11 cellular contexts compared by ENCODE assay signal in the genomic region with DNA sequence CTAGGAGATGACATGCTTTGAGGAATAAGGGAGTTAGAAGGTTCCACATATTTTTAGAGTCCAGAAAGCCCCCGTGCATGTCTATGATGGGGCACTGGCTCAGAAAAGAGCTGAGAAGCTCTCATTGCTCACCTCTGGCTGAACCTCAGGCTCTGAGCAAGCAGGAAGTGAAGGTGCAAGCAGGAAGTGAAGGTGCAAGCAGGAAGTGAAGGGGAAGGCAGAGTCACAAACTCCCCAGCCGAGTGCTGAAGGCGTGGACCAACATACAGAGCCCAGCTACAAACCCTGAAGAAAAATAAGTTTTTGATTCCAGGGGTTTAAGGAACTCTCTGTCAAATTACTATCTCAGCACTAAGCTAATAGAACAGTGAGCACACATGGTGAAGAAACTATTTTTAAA. TPM values are rescaled to one million over a fixed set of nuclear protein-coding genes. Genes with fewer than 3 reads are reported as not detected.
A peak's percentile ranks its signal among the peaks of the same experiment; 100 is the strongest.
DNase-seq lines count a peak whose midpoint lies in the region; ATAC-seq and TF ChIP-seq lines count a peak whose summit lies in the region.
"Had no signal": no experiment of that assay in that cellular context is flagged by ENCODE, and none has a peak within 500 bp of the region (broad histone marks: within the 10 kb centered on the region; RNA-seq: fewer than 3 reads in every experiment).

No MANE protein-coding gene starts in this region.

- no peak for TF ChIP-seq CTCF in activated B cell treated with CpG ODN at 0.5 μM for 24 hours (IDR thresholded peaks at IDR 0.05)

- POLR2A ChIA-PET in activated B cell treated with CpG ODN at 0.5 μM for 24 hours (lab: Charles Lee): no interaction called here

- intact Hi-C loops in activated B cell treated with CpG ODN at 0.5 μM for 24 hours (cut with micrococcal nuclease): no loop called here
- intact Hi-C loops in activated T-helper 1 cell treated with anti-CD3 and anti-CD28 coated beads, Interleukin-12 subunit alpha, Interleukin-12 subunit beta, Interleukin-2, Interleukin-4 antibody, amounts not matched to agents 30 ng/mL and 10 ng/mL and 1 ng/mL, durations not matched to agents 14 hours and 24 hours and 36 hours (cut with micrococcal nuclease): loop anchor here (5.0 kb wide), 1 partner anchor 38 kb away; a partner anchor contains a TSS

- H3K27ac Mint-ChIP-seq in activated B cell treated with CpG ODN at 0.5 μM for 24 hours: peak overlapping the region; percentile 47
- H3K27ac Mint-ChIP-seq in activated T-helper 1 cell treated with anti-CD3 and anti-CD28 coated beads, Interleukin-12 subunit alpha, Interleukin-12 subunit beta, Interleukin-2, Interleukin-4 antibody, amounts not matched to agents 30 ng/mL and 10 ng/mL and 1 ng/mL, durations not matched to agents 14 hours and 24 hours and 36 hours: peak overlapping the region; percentile 86
- peak overlapping the region; percentile 69 for H3K27ac Mint-ChIP-seq in stimulated activated memory B cell treated with anti-CD40 and anti-IgM and Interleukin-4, amounts not matched to agents 10 μg/mL and 1 μg/mL and 100 μg/mL, for 72 hours

- H3K9me3 Mint-ChIP-seq in activated B cell treated with CpG ODN at 0.5 μM for 24 hours: peaks cover 29% of the 10 kb centered on the region
- peaks cover 56% of the 10 kb centered on the region for H3K9me3 Mint-ChIP-seq in activated T-helper 1 cell treated with anti-CD3 and anti-CD28 coated beads, Interleukin-12 subunit alpha, Interleukin-12 subunit beta, Interleukin-2, Interleukin-4 antibody, amounts not matched to agents 30 ng/mL and 10 ng/mL and 1 ng/mL, durations not matched to agents 14 hours and 24 hours and 36 hours
- H3K9me3 Mint-ChIP-seq in stimulated activated memory B cell treated with anti-CD40 and anti-IgM and Interleukin-4, amounts not matched to agents 10 μg/mL and 1 μg/mL and 100 μg/mL, for 72 hours: peaks cover 31% of the 10 kb centered on the region

- peaks cover 7% of the 10 kb centered on the region for H3K27me3 Mint-ChIP-seq in activated B cell treated with CpG ODN at 0.5 μM for 24 hours
- H3K27me3 Mint-ChIP-seq in activated T-helper 1 cell treated with anti-CD3 and anti-CD28 coated beads, Interleukin-12 subunit alpha, Interleukin-12 subunit beta, Interleukin-2, Interleukin-4 antibody, amounts not matched to agents 30 ng/mL and 10 ng/mL and 1 ng/mL, durations not matched to agents 14 hours and 24 hours and 36 hours (ENCODE audit: insufficient read depth): no peaks in the 10 kb centered on the region
- peaks cover 29% of the 10 kb centered on the region for H3K27me3 Mint-ChIP-seq in stimulated activated memory B cell treated with anti-CD40 and anti-IgM and Interleukin-4, amounts not matched to agents 10 μg/mL and 1 μg/mL and 100 μg/mL, for 72 hours

- ATAC-seq in activated B cell treated with CpG ODN at 0.5 μM for 24 hours (ENCODE audit: low read depth): peak; percentile 68
- no peak for ATAC-seq in stimulated activated memory B cell treated with anti-CD40 and anti-IgM and Interleukin-4, amounts not matched to agents 10 μg/mL and 1 μg/mL and 100 μg/mL, for 72 hours
- no peak for ATAC-seq in HG03442 (IDR thresholded peaks at IDR 0.05; ENCODE audit: unreplicated experiment)

- CTCF ChIA-PET in activated B cell treated with CpG ODN at 0.5 μM for 24 hours (lab: Charles Lee): interaction anchor here (1.4 kb wide), 1 partner anchor 174 kb away, joined by 4 read pairs; no protein-coding TSS in a partner anchor

- DNase-seq in activated B cell treated with CpG ODN at 0.5 μM for 24 hours (no peak), mucosa of gallbladder (ENCODE audit: low spot score) (peak; percentile 16), glomerular visceral epithelial cell (ENCODE audit: extremely low spot score) (no peak), anterior cingulate cortex (lab: John Stamatoyannopoulos, UW) (no peak), ureter (ENCODE audit: low spot score) (no peak)
- peak; percentile 50 for DNase-seq in activated T-helper 1 cell treated with anti-CD3 and anti-CD28 coated beads, Interleukin-12 subunit alpha, Interleukin-12 subunit beta, Interleukin-2, Interleukin-4 antibody, amounts not matched to agents 30 ng/mL and 10 ng/mL and 1 ng/mL, durations not matched to agents 14 hours and 24 hours and 36 hours (ENCODE audit: low spot score)
- DNase-seq: NCI-H1417, SW 1271 had no signal

- H3K4me3 Mint-ChIP-seq in activated B cell treated with CpG ODN at 0.5 μM for 24 hours: peak overlapping the region; percentile 12
- peak overlapping the region; percentile 50 for H3K4me3 Mint-ChIP-seq in activated T-helper 1 cell treated with anti-CD3 and anti-CD28 coated beads, Interleukin-12 subunit alpha, Interleukin-12 subunit beta, Interleukin-2, Interleukin-4 antibody, amounts not matched to agents 30 ng/mL and 10 ng/mL and 1 ng/mL, durations not matched to agents 14 hours and 24 hours and 36 hours
- no peak overlapping the region for H3K4me3 Mint-ChIP-seq in stimulated activated memory B cell treated with anti-CD40 and anti-IgM and Interleukin-4, amounts not matched to agents 10 μg/mL and 1 μg/mL and 100 μg/mL, for 72 hours

- H3K4me1 Mint-ChIP-seq in activated B cell treated with CpG ODN at 0.5 μM for 24 hours: peaks cover 15% of the 10 kb centered on the region
- H3K4me1 Mint-ChIP-seq in activated T-helper 1 cell treated with anti-CD3 and anti-CD28 coated beads, Interleukin-12 subunit alpha, Interleukin-12 subunit beta, Interleukin-2, Interleukin-4 antibody, amounts not matched to agents 30 ng/mL and 10 ng/mL and 1 ng/mL, durations not matched to agents 14 hours and 24 hours and 36 hours (ENCODE audit: low read depth): peaks cover 27% of the 10 kb centered on the region
- peaks cover 14% of the 10 kb centered on the region for H3K4me1 Mint-ChIP-seq in stimulated activated memory B cell treated with anti-CD40 and anti-IgM and Interleukin-4, amounts not matched to agents 10 μg/mL and 1 μg/mL and 100 μg/mL, for 72 hours

- H3K36me3 Mint-ChIP-seq in activated B cell treated with CpG ODN at 0.5 μM for 24 hours (ENCODE audit: low read depth): peaks cover 6% of the 10 kb centered on the region
- H3K36me3 Mint-ChIP-seq in activated T-helper 1 cell treated with anti-CD3 and anti-CD28 coated beads, Interleukin-12 subunit alpha, Interleukin-12 subunit beta, Interleukin-2, Interleukin-4 antibody, amounts not matched to agents 30 ng/mL and 10 ng/mL and 1 ng/mL, durations not matched to agents 14 hours and 24 hours and 36 hours (ENCODE audit: low read depth): peaks cover 30% of the 10 kb centered on the region
- peaks cover 30% of the 10 kb centered on the region for H3K36me3 Mint-ChIP-seq in stimulated activated memory B cell treated with anti-CD40 and anti-IgM and Interleukin-4, amounts not matched to agents 10 μg/mL and 1 μg/mL and 100 μg/mL, for 72 hours

RNA-seq across cellular contexts. Expression of a gene that starts 7.0 kb away (rescaled TPM):
- total RNA-seq in activated B cell treated with CpG ODN at 0.5 μM for 24 hours: not detected in 2 replicates
- total RNA-seq in activated T-helper 1 cell treated with anti-CD3 and anti-CD28 coated beads, Interleukin-12 subunit alpha, Interleukin-12 subunit beta, Interleukin-2, Interleukin-4 antibody, amounts not matched to agents 30 ng/mL and 10 ng/mL and 1 ng/mL, durations not matched to agents 14 hours and 24 hours and 36 hours: not detected in 2 replicates
- not detected for total RNA-seq in mucosa of gallbladder
- total RNA-seq in ureter: not detected
- total RNA-seq: osteoblast had no signal

RNA-seq across cellular contexts. Expression of a gene that starts 8.0 kb away (rescaled TPM):
- total RNA-seq in activated B cell treated with CpG ODN at 0.5 μM for 24 hours (not detected in 2 replicates), mucosa of gallbladder (not detected), ureter (not detected)
- not detected in 2 replicates for total RNA-seq in activated T-helper 1 cell treated with anti-CD3 and anti-CD28 coated beads, Interleukin-12 subunit alpha, Interleukin-12 subunit beta, Interleukin-2, Interleukin-4 antibody, amounts not matched to agents 30 ng/mL and 10 ng/mL and 1 ng/mL, durations not matched to agents 14 hours and 24 hours and 36 hours
- total RNA-seq: osteoblast had no signal

RNA-seq across cellular contexts. Expression of a gene that starts 18.2 kb away (rescaled TPM):
- total RNA-seq in activated B cell treated with CpG ODN at 0.5 μM for 24 hours (not detected in 2 replicates), mucosa of gallbladder (not detected), ureter (not detected)
- total RNA-seq in activated T-helper 1 cell treated with anti-CD3 and anti-CD28 coated beads, Interleukin-12 subunit alpha, Interleukin-12 subunit beta, Interleukin-2, Interleukin-4 antibody, amounts not matched to agents 30 ng/mL and 10 ng/mL and 1 ng/mL, durations not matched to agents 14 hours and 24 hours and 36 hours: not detected in 2 replicates
- total RNA-seq: osteoblast had no signal

RNA-seq across cellular contexts. Expression of a gene that starts 18.5 kb away (rescaled TPM):
- total RNA-seq in activated B cell treated with CpG ODN at 0.5 μM for 24 hours (not detected in 2 replicates), mucosa of gallbladder (not detected), ureter (not detected)
- not detected in 2 replicates for total RNA-seq in activated T-helper 1 cell treated with anti-CD3 and anti-CD28 coated beads, Interleukin-12 subunit alpha, Interleukin-12 subunit beta, Interleukin-2, Interleukin-4 antibody, amounts not matched to agents 30 ng/mL and 10 ng/mL and 1 ng/mL, durations not matched to agents 14 hours and 24 hours and 36 hours
- total RNA-seq: osteoblast had no signal

RNA-seq across cellular contexts. Expression of a gene that starts 26.6 kb away (rescaled TPM):
- total RNA-seq in activated B cell treated with CpG ODN at 0.5 μM for 24 hours: not detected in 2 replicates
- not detected in 2 replicates for total RNA-seq in activated T-helper 1 cell treated with anti-CD3 and anti-CD28 coated beads, Interleukin-12 subunit alpha, Interleukin-12 subunit beta, Interleukin-2, Interleukin-4 antibody, amounts not matched to agents 30 ng/mL and 10 ng/mL and 1 ng/mL, durations not matched to agents 14 hours and 24 hours and 36 hours
- not detected for total RNA-seq in mucosa of gallbladder
- total RNA-seq in ureter: not detected
- total RNA-seq: osteoblast had no signal

Comparison
In these comparisons a context has a peak if more than half of its experiments do, and no peak if none do; other contexts are left out.
1. DNase-seq: peak in activated T-helper 1 cell treated with anti-CD3 and anti-CD28 coated beads, Interleukin-12 subunit alpha, Interleukin-12 subunit beta, Interleukin-2, Interleukin-4 antibody, amounts not matched to agents 30 ng/mL and 10 ng/mL and 1 ng/mL, durations not matched to agents 14 hours and 24 hours and 36 hours (single experiment) and mucosa of gallbladder (single experiment); none in activated B cell treated with CpG ODN at 0.5 μM for 24 hours (single experiment), glomerular visceral epithelial cell (single experiment), anterior cingulate cortex (0 of 58) and ureter (single experiment).
2. Peak in every context shown above with its lines, with median percentiles within 50 percentile points of each other: H3K27ac Mint-ChIP-seq.